ENCODE assay signal across 24 cellular contexts in the genomic region with DNA sequence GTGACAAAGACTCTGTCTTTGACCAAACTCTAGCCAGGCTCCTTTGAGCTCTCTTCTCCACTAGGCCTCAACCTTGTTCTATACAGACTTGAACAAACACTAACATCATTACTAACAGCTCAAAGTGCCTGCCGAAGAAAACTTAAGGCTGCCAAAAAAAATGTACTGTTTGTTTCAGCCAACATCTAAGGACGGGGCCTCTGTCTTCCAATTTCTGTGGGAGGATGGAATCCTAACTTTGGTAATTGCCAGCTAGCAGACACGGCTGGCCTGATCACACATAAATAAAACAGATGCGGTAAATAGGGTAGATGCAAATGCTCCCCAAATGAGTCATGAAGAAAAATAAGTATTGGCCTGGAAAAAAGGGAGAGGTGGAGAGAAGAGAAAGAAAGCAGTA.
DNase-seq lines count a peak whose midpoint lies in the region; ATAC-seq and TF ChIP-seq lines count a peak whose summit lies in the region.
"Had no signal": no experiment of that assay in that cellular context is flagged by ENCODE, and none has a peak within 500 bp of the region (broad histone marks: within the 10 kb centered on the region; RNA-seq: fewer than 3 reads in every experiment).

No MANE protein-coding gene starts in this region.

- H3K4me1 ChIP-seq in GM23248 (ENCODE audit: insufficient read depth), result peaks cover 49% of the 10 kb centered on the region
- H3K4me1 ChIP-seq: A549, foreskin keratinocyte had no signal

- no peaks in the 10 kb centered on the region for H3K27me3 ChIP-seq in GM23248 (replicated peaks; ENCODE audit: insufficient read depth)
- H3K27me3 ChIP-seq: foreskin keratinocyte, sigmoid colon had no signal

- H3K9ac ChIP-seq in GM23248, result no peak overlapping the region

- H3K36me3 ChIP-seq in GM23248 (ENCODE audit: low read depth), result no peaks in the 10 kb centered on the region
- H3K36me3 ChIP-seq: sigmoid colon had no signal

- in situ Hi-C loops in GM23248 (cut with MboI) (no loop called here), astrocyte of the spinal cord (cut with HindIII; ENCODE audit: low sequenced_read_pairs) (no loop called here)

- peak overlapping the region; percentile 30; the same call in 1 of the 2 replicates for H3K27ac ChIP-seq in GM23248
- H3K27ac ChIP-seq: A549, foreskin keratinocyte, sigmoid colon had no signal

- H3K79me2 ChIP-seq in GM23248 (ENCODE audit: insufficient read depth), result no peaks in the 10 kb centered on the region

- H4K20me1 ChIP-seq in GM23248 (ENCODE audit: insufficient read depth), result no peaks in the 10 kb centered on the region

- no peak for TF ChIP-seq CTCF in astrocyte of the spinal cord (IDR thresholded peaks at IDR 0.05; ENCODE audit: low read depth, low read length)

- peak; percentile 79 for DNase-seq in AG08395 (ENCODE audit: low spot score)
- DNase-seq in GM23248, result peak; percentile 74
- peak; percentile 51 for DNase-seq in astrocyte of the spinal cord (ENCODE audit: low read depth, low spot score)
- DNase-seq in left ventricle myocardium superior, result no peak
- no peak for DNase-seq in stimulated activated CD4-positive, alpha-beta T cell treated with anti-CD3 and anti-CD28 coated beads, Interleukin-15, amount 100 ng/mL, for 24 hours
- DNase-seq in NK-92 treated with Interleukin-12 subunit alpha and Interleukin-12 subunit beta, amount 100 ng/mL, for 24 hours (lab: John Stamatoyannopoulos, UW), result no peak
- DNase-seq: activated CD4-positive, alpha-beta memory T cell treated with anti-CD3 and anti-CD28 coated beads, Interleukin-2, amount 10 ng/mL, durations not matched to agents 7 days and 5 days; activated CD4-positive, CD25-positive, alpha-beta regulatory T cell; activated T-cell treated with anti-CD3 and anti-CD28 coated beads for 4 hours; CD4-positive, CD25-positive, alpha-beta regulatory T cell; endodermal cell; foreskin keratinocyte; mesendoderm; natural killer cell; NCI-H1930; NCI-H446; sigmoid colon; stimulated activated CD4-positive, alpha-beta T cell treated with anti-CD3 and anti-CD28 coated beads, Interleukin-2, amount 100 ng/mL, for 24 hours; stimulated activated naive B cell treated with anti-CD40 and anti-IgM and Interleukin-4, amounts not matched to agents 10 μg/mL and 1 μg/mL and 100 μg/mL, for 72 hours had no signal

- peak overlapping the region; percentile 52 for H2AFZ ChIP-seq in GM23248

- ATAC-seq in left ventricle myocardium superior, result peak; percentile 50
- no peak for ATAC-seq in HG03354 (IDR thresholded peaks at IDR 0.05; ENCODE audit: poor library complexity, severe bottlenecking, unreplicated experiment)
- no peak for ATAC-seq in GM18517 (IDR thresholded peaks at IDR 0.05; ENCODE audit: unreplicated experiment)
- ATAC-seq: A549; foreskin keratinocyte; GM12878; K562; natural killer cell; stimulated activated naive B cell treated with anti-CD40 and anti-IgM and Interleukin-4, amounts not matched to agents 10 μg/mL and 1 μg/mL and 100 μg/mL, for 72 hours had no signal

- H3K4me2 ChIP-seq in GM23248 (ENCODE audit: unreplicated experiment), result peak overlapping the region; percentile 27
- H3K4me2 ChIP-seq: A549 had no signal

- H3K9me3 ChIP-seq in GM23248 (ENCODE audit: low read depth), result no peaks in the 10 kb centered on the region
- H3K9me3 ChIP-seq: A549, sigmoid colon had no signal

- 3% methylated on average over 4 of the region's 4 CpGs for WGBS in GM23248 (ENCODE audit: low coverage in 1 of 2, low lambda C conversion rate in 2 of 2, missing lambda C conversion rate in 2 of 2), 2 experiments

- H3K4me3 ChIP-seq in GM23248, result no peak overlapping the region
- H3K4me3 ChIP-seq in astrocyte of the spinal cord (ENCODE audit: low read depth, low read length), result no peak overlapping the region
- H3K4me3 ChIP-seq: A549, GM12878, K562, sigmoid colon had no signal

- intact Hi-C loops in left ventricle myocardium superior (cut with micrococcal nuclease), result no loop called here

- no peaks in the 10 kb centered on the region for H3K9me2 ChIP-seq in GM23248 (ENCODE audit: insufficient read depth)

- H3F3A ChIP-seq in GM23248 (ENCODE audit: insufficient read depth), result peaks cover 48% of the 10 kb centered on the region

Comparison
In these comparisons a context has a peak if more than half of its experiments do, and no peak if none do; other contexts are left out.
1. DNase-seq: peak in AG08395 (single experiment), GM23248 (single experiment) and astrocyte of the spinal cord (single experiment); none in left ventricle myocardium superior (single experiment), stimulated activated CD4-positive, alpha-beta T cell treated with anti-CD3 and anti-CD28 coated beads, Interleukin-15, amount 100 ng/mL, for 24 hours (single experiment) and NK-92 treated with Interleukin-12 subunit alpha and Interleukin-12 subunit beta, amount 100 ng/mL, for 24 hours (single experiment).